In the genomic region with DNA sequence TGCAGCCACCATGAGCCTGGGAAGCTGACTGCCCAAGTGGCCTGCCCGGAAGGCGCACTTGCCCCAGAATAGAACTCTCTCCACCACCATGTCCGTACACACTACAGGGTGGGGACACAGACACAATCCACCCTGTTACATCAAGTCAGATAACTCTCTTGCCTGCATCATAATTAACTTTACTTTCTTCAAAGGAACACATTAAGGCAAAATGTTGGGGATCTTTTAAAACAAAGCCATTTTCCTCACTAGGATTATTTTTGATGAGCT, we compare ENCODE assay signal across 31 cellular contexts. TPM values are rescaled to one million over a fixed set of nuclear protein-coding genes. Genes with fewer than 3 reads are reported as not detected.
"Had no signal": no experiment of that assay in that cellular context is flagged by ENCODE, and none has a peak within 500 bp of the region (broad histone marks: within the 10 kb centered on the region; RNA-seq: fewer than 3 reads in every experiment).

No MANE protein-coding gene starts in this region.

- H3K27me3 ChIP-seq: body of pancreas had no signal

- H3K27ac ChIP-seq: body of pancreas, coronary artery, esophagus muscularis mucosa, heart left ventricle, WERI-Rb-1 had no signal

- H3K4me1 ChIP-seq: body of pancreas, esophagus muscularis mucosa, heart left ventricle had no signal

- H3K4me3 ChIP-seq: body of pancreas, coronary artery, esophagus muscularis mucosa, heart left ventricle had no signal

- DNase-seq: activated B cell treated with CpG ODN at 0.5 μM for 24 hours; activated CD4-positive, alpha-beta T cell treated with anti-CD3 and anti-CD28 coated beads for 48 hours; activated CD4-positive, alpha-beta T cell treated with anti-CD3 and anti-CD28 coated beads, Interleukin-2, amount 50 U/mL, for 1 hour; activated CD4-positive, alpha-beta T cell treated with anti-CD3 and anti-CD28 coated beads, Interleukin-2, amount 50 U/mL, for 48 hours; activated CD8-positive, alpha-beta memory T cell treated with anti-CD3 and anti-CD28 coated beads for 24 hours; activated CD8-positive, alpha-beta T cell treated with anti-CD3 and anti-CD28 coated beads for 36 hours; activated effector memory CD4-positive, alpha-beta T cell treated with Interleukin-2 at 50 U/mL for 16 hours; activated gamma-delta T cell treated with Interleukin-2 at 50 U/mL for 16 hours; activated naive CD4-positive, alpha-beta T cell treated with anti-CD3 and anti-CD28 coated beads, Interleukin-2, amount 50 U/mL, for 16 hours; activated naive CD4-positive, alpha-beta T cell treated with Interleukin-2 at 50 U/mL for 16 hours; activated T-cell treated with anti-CD3 and anti-CD28 coated beads, Interleukin-2, amount 50 U/mL, for 4 hours; amniotic stem cell; body of pancreas; central memory CD4-positive, alpha-beta T cell; cerebellar nuclear complex; effector CD4-positive, alpha-beta T cell; effector memory CD8-positive, alpha-beta T cell; erythroblast; glutamatergic neuron; heart left ventricle; T-helper 1 cell; T-helper 17 cell; T1000; WERI-Rb-1 had no signal

- ATAC-seq: activated CD4-positive, CD25-positive, alpha-beta regulatory T cell treated with anti-CD3 and anti-CD28 coated beads, Interleukin-2, amount 50 U/mL, for 24 hours; activated CD8-positive, alpha-beta T cell treated with anti-CD3 and anti-CD28 coated beads for 36 hours; activated T-cell treated with anti-CD3 and anti-CD28 coated beads, Interleukin-2, amount 50 U/mL, for 4 hours; activated T-helper 17 cell treated with anti-CD3 and anti-CD28 coated beads, Interleukin-2, amount 50 U/mL, for 72 hours; body of pancreas; effector memory CD8-positive, alpha-beta T cell; heart left ventricle; T-helper 17 cell had no signal

- FAIRE-seq: frontal cortex had no signal

RNA-seq across cellular contexts. Expression of a gene that starts 23.3 kb away (rescaled TPM):
- total RNA-seq: activated B cell treated with CpG ODN at 0.5 μM for 24 hours; activated CD8-positive, alpha-beta T cell treated with anti-CD3 and anti-CD28 coated beads for 36 hours; activated T-cell treated with anti-CD3 and anti-CD28 coated beads, Interleukin-2, amount 50 U/mL, for 4 hours; activated T-helper 17 cell treated with anti-CD3 and anti-CD28 coated beads, Interleukin-2, amount 50 U/mL, for 72 hours; aorta; body of pancreas; heart left ventricle; T-helper 17 cell had no signal
- polyA plus RNA-seq: adipose tissue, aorta, heart left ventricle had no signal
